Comparison of ENCODE assay signal across 29 cellular contexts in genomic region chr10:132349766-132350165, GRCh38.
"Had no signal": no experiment of that assay in that cellular context is flagged by ENCODE, and none has a peak within 500 bp of the region (broad histone marks: within the 10 kb centered on the region; RNA-seq: fewer than 3 reads in every experiment).

No MANE protein-coding gene starts in this region.

- H3K9me3 ChIP-seq: gastroesophageal sphincter, heart left ventricle, psoas muscle, suprapubic skin had no signal

- H3K9ac ChIP-seq: neural progenitor cell had no signal

- H3K27ac Mint-ChIP-seq: nephron; neural progenitor cell; stimulated activated naive CD8-positive, alpha-beta T cell treated with anti-CD3 and anti-CD28 coated beads, Interleukin-15, amount 100 ng/mL, for 72 hours had no signal

- H3K4me1 Mint-ChIP-seq: nephron; stimulated activated naive CD8-positive, alpha-beta T cell treated with anti-CD3 and anti-CD28 coated beads, Interleukin-15, amount 100 ng/mL, for 72 hours had no signal

- H3K27ac ChIP-seq: dorsolateral prefrontal cortex, epithelial cell of prostate, foreskin keratinocyte, gastroesophageal sphincter, heart left ventricle, hepatocyte, neural progenitor cell, psoas muscle, suprapubic skin had no signal

- FAIRE-seq: colon, kidney, small intestine had no signal

- ATAC-seq: esophagus mucosa; foreskin keratinocyte; gastroesophageal sphincter; heart left ventricle; left lobe of liver; naive thymus-derived CD4-positive, alpha-beta T cell; psoas muscle; right cardiac atrium; stimulated activated naive CD8-positive, alpha-beta T cell treated with anti-CD3 and anti-CD28 coated beads, Interleukin-15, amount 100 ng/mL, for 72 hours had no signal

- H3K36me3 ChIP-seq: neural progenitor cell had no signal

- H3K9me3 Mint-ChIP-seq: naive thymus-derived CD4-positive, alpha-beta T cell; nephron; neural progenitor cell; stimulated activated naive CD8-positive, alpha-beta T cell treated with anti-CD3 and anti-CD28 coated beads, Interleukin-15, amount 100 ng/mL, for 72 hours had no signal

- H3K27me3 ChIP-seq: dorsolateral prefrontal cortex, foreskin keratinocyte, gastroesophageal sphincter, heart left ventricle, hepatocyte, neural progenitor cell, suprapubic skin had no signal

- H3K4me3 Mint-ChIP-seq: naive thymus-derived CD4-positive, alpha-beta T cell; nephron; neural progenitor cell; stimulated activated naive CD8-positive, alpha-beta T cell treated with anti-CD3 and anti-CD28 coated beads, Interleukin-15, amount 100 ng/mL, for 72 hours had no signal

- H2AFZ ChIP-seq: hepatocyte, neural progenitor cell had no signal

- H3K27me3 Mint-ChIP-seq: naive thymus-derived CD4-positive, alpha-beta T cell; stimulated activated naive CD8-positive, alpha-beta T cell treated with anti-CD3 and anti-CD28 coated beads, Interleukin-15, amount 100 ng/mL, for 72 hours had no signal

- H3K4me3 ChIP-seq: dorsolateral prefrontal cortex, gastroesophageal sphincter, heart left ventricle, hepatocyte, neural progenitor cell, psoas muscle, suprapubic skin had no signal

- H3K4me2 ChIP-seq: hepatocyte, neural progenitor cell had no signal

- H3K4me1 ChIP-seq: foreskin keratinocyte, gastroesophageal sphincter, heart left ventricle, neural progenitor cell, psoas muscle, suprapubic skin had no signal

- DNase-seq: cerebellar nuclear complex; effector CD4-positive, alpha-beta T cell; foreskin keratinocyte; heart left ventricle; kidney; mammary epithelial cell; mesendoderm; midbrain; naive thymus-derived CD4-positive, alpha-beta T cell; right cardiac atrium; small intestine; stimulated activated CD4-positive, alpha-beta T cell treated with anti-CD3 and anti-CD28 coated beads, Interleukin-12 subunit alpha, Interleukin-12 subunit beta, amount 100 ng/mL, for 4 hours; stimulated activated CD4-positive, alpha-beta T cell treated with anti-CD3 and anti-CD28 coated beads, Interleukin-1b, Interleukin-23, amount 100 ng/mL, for 48 hours; stimulated activated CD4-positive, alpha-beta T cell treated with anti-CD3 and anti-CD28 coated beads, Interleukin-4, amount 100 ng/mL, for 1 hour; stimulated activated CD8-positive, alpha-beta memory T cell treated with anti-CD3 and anti-CD28 coated beads, Interleukin-4, amount 100 ng/mL, for 48 hours; stimulated activated naive CD4-positive, alpha-beta T cell; stimulated activated naive CD8-positive, alpha-beta T cell treated with anti-CD3 and anti-CD28 coated beads, Interleukin-15, amount 100 ng/mL, for 72 hours; trophoblast cell had no signal

- H3K79me2 ChIP-seq: hepatocyte had no signal
